In the genomic region with DNA sequence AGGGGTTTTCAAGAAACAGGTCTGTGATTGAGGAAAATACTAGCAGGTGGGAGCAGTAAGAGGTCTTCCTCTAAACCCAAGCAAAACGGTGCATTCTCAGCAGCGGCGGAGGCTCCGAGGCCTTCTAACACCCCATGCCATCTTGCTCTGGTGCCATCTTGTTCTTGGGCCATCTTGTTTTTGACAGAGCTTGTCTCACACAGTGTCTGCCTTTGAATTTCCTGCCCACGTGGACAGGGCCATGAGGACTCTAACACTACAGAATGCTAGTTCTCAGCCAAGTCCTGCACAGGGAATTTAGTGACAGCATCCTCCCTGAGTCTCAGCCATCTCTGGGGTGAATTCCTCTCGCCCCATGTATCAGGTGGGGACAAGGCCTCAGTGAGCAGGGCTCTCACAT, we compare ENCODE assay signal across 14 cellular contexts.
"Had no signal": no experiment of that assay in that cellular context is flagged by ENCODE, and none has a peak within 500 bp of the region (broad histone marks: within the 10 kb centered on the region; RNA-seq: fewer than 3 reads in every experiment).

No MANE protein-coding gene starts in this region.

- DNase-seq: activated CD4-positive, alpha-beta T cell treated with anti-CD3 and anti-CD28 coated beads, Interleukin-2, amount 50 U/mL, for 48 hours; activated CD8-positive, alpha-beta memory T cell treated with anti-CD3 and anti-CD28 coated beads, Interleukin-2, amount 10 ng/mL, durations not matched to agents 7 days and 5 days; activated effector memory CD4-positive, alpha-beta T cell treated with anti-CD3 and anti-CD28 coated beads, Interleukin-2, amount 50 U/mL, for 16 hours; activated T-cell treated with anti-CD3 and anti-CD28 coated beads, Interleukin-2, amount 50 U/mL, for 4 hours; left lung; mesendoderm; small intestine; T-helper 17 cell had no signal

- H3K27me3 ChIP-seq: esophagus muscularis mucosa, left lung, tibial nerve had no signal

- H3K27ac Mint-ChIP-seq: activated CD8-positive, alpha-beta memory T cell treated with anti-CD3 and anti-CD28 coated beads, Interleukin-2, amount 10 ng/mL, durations not matched to agents 7 days and 5 days; activated naive CD8-positive, alpha-beta T cell; T-helper 17 cell had no signal

- H3K27ac ChIP-seq: left lung had no signal

- H3K36me3 Mint-ChIP-seq: activated CD8-positive, alpha-beta memory T cell treated with anti-CD3 and anti-CD28 coated beads, Interleukin-2, amount 10 ng/mL, durations not matched to agents 7 days and 5 days; activated naive CD8-positive, alpha-beta T cell had no signal

- H3K9me3 Mint-ChIP-seq: activated T-cell treated with anti-CD3 and anti-CD28 coated beads, Interleukin-2, amount 50 U/mL, for 4 hours; nephron had no signal

- H3K4me3 Mint-ChIP-seq: activated CD8-positive, alpha-beta memory T cell treated with anti-CD3 and anti-CD28 coated beads, Interleukin-2, amount 10 ng/mL, durations not matched to agents 7 days and 5 days; activated naive CD8-positive, alpha-beta T cell; activated T-cell treated with anti-CD3 and anti-CD28 coated beads, Interleukin-2, amount 50 U/mL, for 4 hours; nephron; T-helper 17 cell had no signal

- ATAC-seq: activated CD4-positive, CD25-positive, alpha-beta regulatory T cell treated with anti-CD3 and anti-CD28 coated beads, Interleukin-2, amount 50 U/mL, for 24 hours; activated CD8-positive, alpha-beta memory T cell treated with anti-CD3 and anti-CD28 coated beads, Interleukin-2, amount 10 ng/mL, durations not matched to agents 7 days and 5 days; activated T-cell treated with anti-CD3 and anti-CD28 coated beads, Interleukin-2, amount 50 U/mL, for 4 hours; SK-N-SH treated with all-trans-retinoic acid at 6 μM for 48 hours; T-helper 17 cell had no signal

- H3K9me3 ChIP-seq: esophagus muscularis mucosa, left lung, tibial nerve had no signal

- H3K4me3 ChIP-seq: esophagus muscularis mucosa, left lung, tibial nerve had no signal

- H3K27me3 Mint-ChIP-seq: activated naive CD8-positive, alpha-beta T cell had no signal

- H3K36me3 ChIP-seq: esophagus muscularis mucosa, left lung, tibial nerve had no signal
